30 cellular contexts compared by ENCODE assay signal in genomic region chr12:43216490-43216889, GRCh38.
"Had no signal": no experiment of that assay in that cellular context is flagged by ENCODE, and none has a peak within 500 bp of the region (broad histone marks: within the 10 kb centered on the region; RNA-seq: fewer than 3 reads in every experiment).

No MANE protein-coding gene starts in this region.

- H3K36me3 ChIP-seq: adrenal gland, brain microvascular endothelial cell, breast epithelium had no signal

- H3K4me3 ChIP-seq: adrenal gland, body of pancreas, breast epithelium had no signal

- H3K9me3 ChIP-seq: adrenal gland, body of pancreas, breast epithelium had no signal

- H3K4me1 ChIP-seq: adrenal gland, body of pancreas, breast epithelium had no signal

- H3K27ac ChIP-seq: adrenal gland, body of pancreas, brain microvascular endothelial cell, breast epithelium, VCaP had no signal

- DNase-seq: activated B cell treated with CpG ODN at 0.5 μM for 24 hours; activated CD4-positive, alpha-beta memory T cell treated with anti-CD3 and anti-CD28 coated beads for 36 hours; activated CD4-positive, alpha-beta T cell treated with anti-CD3 and anti-CD28 coated beads for 4 hours; activated CD4-positive, alpha-beta T cell treated with anti-CD3 and anti-CD28 coated beads, Interleukin-2, amount 10 ng/mL, durations not matched to agents 24 days and 14 days; activated CD4-positive, alpha-beta T cell treated with anti-CD3 and anti-CD28 coated beads, Interleukin-2, amount 50 U/mL, for 1 hour; activated CD4-positive, alpha-beta T cell treated with anti-CD3 and anti-CD28 coated beads, Interleukin-2, amount 50 U/mL, for 4 hours; activated CD4-positive, CD25-positive, alpha-beta regulatory T cell treated with anti-CD3 and anti-CD28 coated beads, Interleukin-2, amount 50 U/mL, for 72 hours; activated CD8-positive, alpha-beta memory T cell treated with anti-CD3 and anti-CD28 coated beads, Interleukin-2, amount 50 U/mL, for 4 hours; activated CD8-positive, alpha-beta T cell treated with anti-CD3 and anti-CD28 coated beads for 36 hours; activated effector memory CD4-positive, alpha-beta T cell treated with anti-CD3 and anti-CD28 coated beads, Interleukin-2, amount 50 U/mL, for 16 hours; activated gamma-delta T cell treated with Interleukin-2 at 50 U/mL for 16 hours; activated naive CD4-positive, alpha-beta T cell; activated naive CD4-positive, alpha-beta T cell treated with anti-CD3 and anti-CD28 coated beads for 36 hours; activated naive CD4-positive, alpha-beta T cell treated with anti-CD3 and anti-CD28 coated beads, Interleukin-2, amount 50 U/mL, for 16 hours; activated naive CD8-positive, alpha-beta T cell treated with anti-CD3 and anti-CD28 coated beads for 36 hours; activated T-cell treated with anti-CD3 and anti-CD28 coated beads for 4 hours; activated T-cell treated with anti-CD3 and anti-CD28 coated beads, Interleukin-2, amount 50 U/mL, for 1 hour; activated T-cell treated with anti-CD3 and anti-CD28 coated beads, Interleukin-2, amount 50 U/mL, for 4 hours; activated T-cell treated with anti-CD3 and anti-CD28 coated beads, Interleukin-2, amount 50 U/mL, for 72 hours; adrenal gland; amniotic stem cell; aorta; body of pancreas; brain microvascular endothelial cell; central memory CD4-positive, alpha-beta T cell; T-helper 1 cell; T-helper 2 cell; T-helper 9 cell had no signal

- H3K27me3 ChIP-seq: adrenal gland, body of pancreas, brain microvascular endothelial cell, breast epithelium had no signal
